1 cellular context compared by ENCODE assay signal in genomic region chr9:470041-470781, GRCh38.
TF ChIP-seq lines count a peak whose summit lies in the region.

No MANE protein-coding gene starts in this region.

TF ChIP-seq in GM12878, 131 proteins besides CTCF, POLR2A, EP300 and RAD21 (continued from another document):
- TF ChIP-seq NKRF (conservative IDR thresholded peaks at IDR 0.05) (no peak), IKZF1 (conservative IDR thresholded peaks at IDR 0.05) (peak; percentile 97), NFIC (IDR thresholded peaks at IDR 0.05; ENCODE audit: low read depth, low read length) (no peak), NRF1 (conservative IDR thresholded peaks at IDR 0.05; ENCODE audit: low read depth, low read length) (peak; percentile 75), ZZZ3 (IDR thresholded peaks at IDR 0.05; ENCODE audit: control insufficient read depth, insufficient read length, low read depth) (no peak), CREB1 (IDR thresholded peaks at IDR 0.05; ENCODE audit: low read depth) (no peak), NBN (IDR thresholded peaks at IDR 0.05) (peak; percentile 46; the same call in 1 of the 2 replicates), RCOR1 (conservative IDR thresholded peaks at IDR 0.05; ENCODE audit: low read depth, low read length) (no peak), MLLT1 (IDR thresholded peaks at IDR 0.05) (no peak), GATAD2B (conservative IDR thresholded peaks at IDR 0.05; ENCODE audit: low read depth) (0 out of 2 replicates have a peak, but pooled peaks have one; percentile 28), ZBED1 (IDR thresholded peaks at IDR 0.05; ENCODE audit: borderline replicate concordance) (no peak), RELA (IDR thresholded peaks at IDR 0.05; ENCODE audit: borderline replicate concordance, partially characterized antibody) (peak; percentile 13), POU2F2 (IDR thresholded peaks at IDR 0.05; ENCODE audit: borderline replicate concordance, low read depth, low read length) (peak; percentile 41; the same call in 1 of the 3 replicates), CBX5 (IDR thresholded peaks at IDR 0.05; ENCODE audit: low read depth) (no peak), EGR1 (IDR thresholded peaks at IDR 0.05; ENCODE audit: borderline replicate concordance in 1 of 2, low read depth in 2 of 2, low read length in 2 of 2) (peak in 1 of 2 experiments; percentile 60; a peak in 1 of 3 replicates), PML (IDR thresholded peaks at IDR 0.05; ENCODE audit: low read length) (peak; percentile 88)
